In genomic region chr6:88374556-88374955, GRCh38 we compare ENCODE assay signal across 8 cellular contexts.
"Had no signal": no experiment of that assay in that cellular context is flagged by ENCODE, and none has a peak within 500 bp of the region (broad histone marks: within the 10 kb centered on the region; RNA-seq: fewer than 3 reads in every experiment).

No MANE protein-coding gene starts in this region.

- H3K4me3 Mint-ChIP-seq: activated naive CD8-positive, alpha-beta T cell treated with anti-CD3 and anti-CD28 coated beads, Interleukin-2, amount 50 U/mL, for 24 hours; immature natural killer cell had no signal

- H3K27ac Mint-ChIP-seq: activated naive CD8-positive, alpha-beta T cell treated with anti-CD3 and anti-CD28 coated beads, Interleukin-2, amount 50 U/mL, for 24 hours; immature natural killer cell had no signal

- H3K9me3 Mint-ChIP-seq: activated naive CD8-positive, alpha-beta T cell treated with anti-CD3 and anti-CD28 coated beads, Interleukin-2, amount 50 U/mL, for 24 hours had no signal

- DNase-seq: activated CD4-positive, alpha-beta T cell treated with anti-CD3 and anti-CD28 coated beads for 48 hours; activated naive CD4-positive, alpha-beta T cell treated with Interleukin-2 at 50 U/mL for 16 hours; activated naive CD8-positive, alpha-beta T cell treated with anti-CD3 and anti-CD28 coated beads, Interleukin-2, amount 50 U/mL, for 24 hours; immature natural killer cell; lower lobe of right lung; midbrain; stimulated activated CD4-positive, alpha-beta T cell treated with anti-CD3 and anti-CD28 coated beads, Interleukin-4, amount 100 ng/mL, for 4 hours; stomach had no signal

- H3K4me1 Mint-ChIP-seq: activated naive CD8-positive, alpha-beta T cell treated with anti-CD3 and anti-CD28 coated beads, Interleukin-2, amount 50 U/mL, for 24 hours; immature natural killer cell had no signal

- H3K36me3 Mint-ChIP-seq: immature natural killer cell had no signal

- ATAC-seq: activated naive CD8-positive, alpha-beta T cell treated with anti-CD3 and anti-CD28 coated beads, Interleukin-2, amount 50 U/mL, for 24 hours; lower lobe of right lung had no signal
